Comparison of ENCODE assay signal across 20 cellular contexts in the genomic region with DNA sequence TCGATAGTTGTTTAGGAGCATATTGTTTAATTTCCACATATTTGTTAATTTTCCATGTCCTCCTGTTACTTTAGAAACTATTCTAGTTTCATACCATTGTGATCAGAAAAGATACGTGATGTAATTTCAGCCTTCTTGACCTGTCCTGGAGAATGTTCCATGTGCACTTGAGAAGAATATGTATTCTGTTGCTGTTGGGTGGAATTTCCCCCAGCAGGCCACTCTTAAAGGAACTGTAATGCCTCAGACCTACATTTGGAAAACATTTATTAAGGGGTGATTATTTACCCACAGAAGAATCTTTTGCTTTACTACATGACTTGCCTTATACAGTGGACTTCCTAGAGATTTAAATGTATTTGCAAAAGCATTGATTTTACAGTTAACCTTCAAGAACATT. TPM values are rescaled to one million over a fixed set of nuclear protein-coding genes. Genes with fewer than 3 reads are reported as not detected.
A peak's percentile ranks its signal among the peaks of the same experiment; 100 is the strongest.
DNase-seq lines count a peak whose midpoint lies in the region; ATAC-seq, FAIRE-seq and TF ChIP-seq lines count a peak whose summit lies in the region.
"Had no signal": no experiment of that assay in that cellular context is flagged by ENCODE, and none has a peak within 500 bp of the region (broad histone marks: within the 10 kb centered on the region; RNA-seq: fewer than 3 reads in every experiment).

No MANE protein-coding gene starts in this region.

- TF ChIP-seq EP300 in K562 (IDR thresholded peaks at IDR 0.05; ENCODE audit: low read length) = no peak

- peak overlapping the region; percentile 98 for H3K27ac Mint-ChIP-seq in stimulated activated memory B cell treated with anti-CD40 and anti-IgM and Interleukin-4, amounts not matched to agents 10 μg/mL and 1 μg/mL and 100 μg/mL, for 72 hours
- H3K27ac Mint-ChIP-seq: activated T-helper 2 cell treated with anti-CD3 and anti-CD28 coated beads, Interferon-gamma antibody, Interleukin-2, Interleukin-4, amounts not matched to agents 10 μg/mL and 5 μg/mL and 100 μg/mL, durations not matched to agents 14 hours and 24 hours and 36 hours; effector memory CD8-positive, alpha-beta T cell; T-helper 1 cell treated with Interleukin-12 subunit alpha and Interleukin-12 subunit beta and Interleukin-4 antibody, amounts not matched to agents 30 μg/mL and 1 μg/mL, for 36 hours had no signal

- H3K4me2 ChIP-seq in MM.1S (ENCODE audit: low read depth, low read length) (peak overlapping the region; percentile 76), K562 (ENCODE audit: insufficient read depth, low read length) (peak overlapping the region; percentile 86)

- peak overlapping the region; percentile 51 for H3K4me3 ChIP-seq in MM.1S (ENCODE audit: low read length)
- peak overlapping the region; percentile 22 for H3K4me3 ChIP-seq in K562
- no peak overlapping the region for H3K4me3 ChIP-seq in lower lobe of right lung
- no peak overlapping the region for H3K4me3 ChIP-seq in ascending aorta
- H3K4me3 ChIP-seq: right lobe of liver had no signal

- 21% methylated on average over 2 of the region's 2 CpGs for WGBS in K562 (ENCODE audit: insufficient coverage, low coverage, missing lambda C conversion rate)

- no peaks in the 10 kb centered on the region for H3K9me2 ChIP-seq in MM.1S (replicated peaks; ENCODE audit: insufficient read depth, low read length)

- ATAC-seq in K562 = peak; percentile 5; the same call in 1 of the 3 replicates
- peak in 1 of 2 donors; percentile 35 for ATAC-seq in lower lobe of right lung
- no peak for ATAC-seq in stimulated activated memory B cell treated with anti-CD40 and anti-IgM and Interleukin-4, amounts not matched to agents 10 μg/mL and 1 μg/mL and 100 μg/mL, for 72 hours
- ATAC-seq: effector memory CD8-positive, alpha-beta T cell; HCT116; right lobe of liver had no signal

- H3K79me2 ChIP-seq in MM.1S (ENCODE audit: low read length) = peaks cover 87% of the 10 kb centered on the region
- peaks cover 93% of the 10 kb centered on the region for H3K79me2 ChIP-seq in K562 (ENCODE audit: control insufficient read depth, insufficient read depth, low read length)

- DNase-seq in MM.1S (no peak), K562 (ENCODE audit: extremely low read depth in 1 of 4, low spot score in 3 of 4) (no peak), lower lobe of right lung (no peak), inferior parietal cortex (ENCODE audit: extremely low spot score) (no peak), ascending aorta (ENCODE audit: low spot score in 2 of 2) (no peak), NCI-H1436 treated with DMSO at 0.1 percent for 48 hours (lab: John Stamatoyannopoulos, UW) (no peak)
- DNase-seq in activated CD4-positive, alpha-beta T cell treated with anti-CD3 and anti-CD28 coated beads, Interleukin-2, amount 50 U/mL, for 4 hours = no peak
- DNase-seq: activated CD4-positive, CD25-positive, alpha-beta regulatory T cell; central memory CD4-positive, alpha-beta T cell; effector memory CD8-positive, alpha-beta T cell; hypothalamus; kidney glomerular epithelial cell; NCI-H1048; nucleus accumbens; right lobe of liver had no signal

- no TSS peak for BruUV-seq in K562 (replicated peaks; lab: Mats Ljungman, UMichigan)

- peak overlapping the region; percentile 46; the same call in 1 of the 2 replicates for H3K9ac ChIP-seq in MM.1S (ENCODE audit: low read length)
- peak overlapping the region in 1 of 2 experiments; percentile 70; a peak in 2 of 4 replicates for H3K9ac ChIP-seq in K562 (ENCODE audit: insufficient read depth in 1 of 2, low read depth in 2 of 2, low read length in 2 of 2)

- H3K36me3 ChIP-seq in MM.1S (replicated peaks; ENCODE audit: insufficient read depth, low read length) (no peaks in the 10 kb centered on the region), K562 (ENCODE audit: control insufficient read depth, insufficient read depth, low read length) (no peaks in the 10 kb centered on the region; the same call in 2 of the 3 replicates), lower lobe of right lung (no peaks in the 10 kb centered on the region), ascending aorta (no peaks in the 10 kb centered on the region)
- H3K36me3 ChIP-seq: right lobe of liver had no signal

- H3K36me3 Mint-ChIP-seq in stimulated activated memory B cell treated with anti-CD40 and anti-IgM and Interleukin-4, amounts not matched to agents 10 μg/mL and 1 μg/mL and 100 μg/mL, for 72 hours = peaks cover 6% of the 10 kb centered on the region

- no peaks in the 10 kb centered on the region for H3K27me3 Mint-ChIP-seq in stimulated activated memory B cell treated with anti-CD40 and anti-IgM and Interleukin-4, amounts not matched to agents 10 μg/mL and 1 μg/mL and 100 μg/mL, for 72 hours
- H3K27me3 Mint-ChIP-seq: effector memory CD8-positive, alpha-beta T cell had no signal

- FAIRE-seq in K562 (lab: Jason Lieb, UNC) = no peak
- FAIRE-seq: G401.6 had no signal

- H3K9me3 Mint-ChIP-seq in stimulated activated memory B cell treated with anti-CD40 and anti-IgM and Interleukin-4, amounts not matched to agents 10 μg/mL and 1 μg/mL and 100 μg/mL, for 72 hours = no peaks in the 10 kb centered on the region
- H3K9me3 Mint-ChIP-seq: activated T-helper 2 cell treated with anti-CD3 and anti-CD28 coated beads, Interferon-gamma antibody, Interleukin-2, Interleukin-4, amounts not matched to agents 10 μg/mL and 5 μg/mL and 100 μg/mL, durations not matched to agents 14 hours and 24 hours and 36 hours; effector memory CD8-positive, alpha-beta T cell; T-helper 1 cell treated with Interleukin-12 subunit alpha and Interleukin-12 subunit beta and Interleukin-4 antibody, amounts not matched to agents 30 μg/mL and 1 μg/mL, for 36 hours had no signal

- CTCF ChIA-PET in K562 (lab: Yijun Ruan, JAX; ENCODE audit: low intra/inter-chr PET ratio) = no interaction called here

- no peaks in the 10 kb centered on the region for H4K20me1 ChIP-seq in MM.1S (ENCODE audit: insufficient read depth, low read length)
- no peaks in the 10 kb centered on the region for H4K20me1 ChIP-seq in K562 (replicated peaks; ENCODE audit: control insufficient read depth, insufficient read depth, low read length)

- H3K27me3 ChIP-seq in MM.1S (replicated peaks; ENCODE audit: insufficient read depth, low read length) (no peaks in the 10 kb centered on the region), K562 (ENCODE audit: control insufficient read depth in 2 of 2, insufficient read depth in 2 of 2, low read length in 2 of 2) (no peaks in the 10 kb centered on the region), lower lobe of right lung (ENCODE audit: low read depth) (no peaks in the 10 kb centered on the region), ascending aorta (no peaks in the 10 kb centered on the region)
- H3K27me3 ChIP-seq: right lobe of liver had no signal

- TF ChIP-seq RAD21 in K562 (CRISPR knock-in tag; conservative IDR thresholded peaks at IDR 0.05 in 1 of 2, IDR thresholded peaks at IDR 0.05 in 1 of 2) = 0 out of 4 replicates have a peak, but pooled peaks of 1 of the 2 experiments have one; percentile 9

- H3K9me3 ChIP-seq in MM.1S (replicated peaks; ENCODE audit: insufficient read depth, low read length) (no peaks in the 10 kb centered on the region), K562 (replicated peaks; ENCODE audit: control insufficient read depth, insufficient read depth, low read depth, low read length) (no peaks in the 10 kb centered on the region), lower lobe of right lung (no peaks in the 10 kb centered on the region), ascending aorta (no peaks in the 10 kb centered on the region)
- H3K9me3 ChIP-seq: right lobe of liver had no signal

- peak overlapping the region; percentile 86; the same call in 1 of the 2 replicates for H3K27ac ChIP-seq in MM.1S (ENCODE audit: low read length)
- peak overlapping the region; percentile 86 for H3K27ac ChIP-seq in K562 (ENCODE audit: extremely low read depth, low read depth, low read length)
- peak overlapping the region; percentile 79 for H3K27ac ChIP-seq in lower lobe of right lung
- peak overlapping the region in 1 of 2 donors; percentile 77 for H3K27ac ChIP-seq in ascending aorta

- intact Hi-C loops in K562 (cut with micrococcal nuclease) = loop anchor here (5.0 kb wide), 1 partner anchor 52 kb away; no protein-coding TSS in a partner anchor
- intact Hi-C loops in lower lobe of right lung (cut with DNase I) = no loop called here
- intact Hi-C loops in ascending aorta (cut with DNase I) = loop anchor here (5.0 to 10.0 kb wide), 3 partner anchors 48 to 195 kb away; partner anchors contain the start of gene RANBP2

- H3K4me3 Mint-ChIP-seq in stimulated activated memory B cell treated with anti-CD40 and anti-IgM and Interleukin-4, amounts not matched to agents 10 μg/mL and 1 μg/mL and 100 μg/mL, for 72 hours = peak overlapping the region; percentile 82
- H3K4me3 Mint-ChIP-seq: effector memory CD8-positive, alpha-beta T cell; T-helper 1 cell treated with Interleukin-12 subunit alpha and Interleukin-12 subunit beta and Interleukin-4 antibody, amounts not matched to agents 30 μg/mL and 1 μg/mL, for 36 hours had no signal

- H3K9me1 ChIP-seq in K562 (ENCODE audit: control insufficient read depth, insufficient read depth, low read length) = no peaks in the 10 kb centered on the region

- H2AFZ ChIP-seq in MM.1S (ENCODE audit: low read length) (no peak overlapping the region), K562 (ENCODE audit: low read depth, low read length) (no peak overlapping the region)

- TF ChIP-seq POLR2A in K562 (conservative IDR thresholded peaks at IDR 0.05) = no peak

- H3K4me1 ChIP-seq in MM.1S (ENCODE audit: low read length) (peaks cover 64% of the 10 kb centered on the region), K562 (replicated peaks in 1 of 2; ENCODE audit: control insufficient read depth in 2 of 2, insufficient read depth in 2 of 2, low read length in 2 of 2) (peaks cover 20 to 61% of the 10 kb centered on the region in 2 experiments), lower lobe of right lung (peaks cover 74% of the 10 kb centered on the region), ascending aorta (peaks cover 14 to 51% of the 10 kb centered on the region in 2 donors)

- POLR2A ChIA-PET in K562 (lab: Yijun Ruan, JAX) = no interaction called here

- H3F3A ChIP-seq in MM.1S (ENCODE audit: insufficient read depth, low read length) = peaks cover 41% of the 10 kb centered on the region

- peaks cover 72% of the 10 kb centered on the region for H3K4me1 Mint-ChIP-seq in stimulated activated memory B cell treated with anti-CD40 and anti-IgM and Interleukin-4, amounts not matched to agents 10 μg/mL and 1 μg/mL and 100 μg/mL, for 72 hours

- no peak for TF ChIP-seq CTCF in MM.1S (IDR thresholded peaks at IDR 0.05; ENCODE audit: low read length)
- TF ChIP-seq CTCF in K562 (IDR thresholded peaks at IDR 0.05 in 2 of 3, conservative IDR thresholded peaks at IDR 0.05 in 1 of 3; ENCODE audit: insufficient read depth in 2 of 3, low read depth in 1 of 3, low read length in 3 of 3) = no peak
- TF ChIP-seq CTCF in lower lobe of right lung (IDR thresholded peaks at IDR 0.05) = no peak
- no peak for TF ChIP-seq CTCF in ascending aorta (IDR thresholded peaks at IDR 0.05)

- in situ Hi-C loops in K562 (cut with MboI) = loop anchor here (10.0 to 25.0 kb wide), 2 partner anchors 365 to 652 kb away; no protein-coding TSS in a partner anchor

RNA-seq across cellular contexts. Expression of gene LIMS1, which starts 55.5 kb away (rescaled TPM):
- total RNA-seq in K562 (2011; cell fraction: chromatin; rRNA removed; ENCODE audit: low replicate concordance) = 55.2 and 62.7 TPM in 2 replicates
- 33.2 and 44.6 TPM in 2 replicates for total RNA-seq in K562 (2011; cell fraction: nucleolus; rRNA removed)
- total RNA-seq in K562 (2011; cell fraction: nucleoplasm; rRNA removed) = 63.0 and 105 TPM in 2 replicates
- total RNA-seq in K562 (2014; rRNA removed) (104 and 112 TPM in 2 replicates), K562 (2014; rRNA removed; fragmentation: Illumina TruSeq; extraction: Trizol) (77.7 and 84.8 TPM in 2 replicates), K562 (2015; rRNA removed; fragmentation: Illumina TruSeq; extraction: Trizol) (53.2 and 57.7 TPM in 2 replicates), K562 (2021) (86.8 and 101 TPM in 2 replicates), lower lobe of right lung (85.5 TPM), ascending aorta (39.8 TPM)
- polyA plus RNA-seq in K562 (2011; rRNA removed) (94.6 and 134 TPM in 2 replicates), K562 (2014; fragmentation: Illumina TruSeq; extraction: Trizol) (87.3 and 98.5 TPM in 2 replicates), K562 (2014; fragmentation: Nextera tagmentation; extraction: Ambion mirVana) (10 to 100 TPM; 52.8 to 81.0 TPM), K562 (2014; rRNA removed) (59.6 and 66.6 TPM in 2 replicates)
- polyA plus RNA-seq in K562 (2011; cell fraction: cytosol; rRNA removed) = 104 and 114 TPM in 2 replicates
- polyA plus RNA-seq in K562 (2011; cell fraction: nucleus; rRNA removed) = 21.4 and 26.6 TPM in 2 replicates
- polyA plus RNA-seq in K562 (2012) = 76.8 and 98.5 TPM in 2 replicates
- polyA minus RNA-seq in K562 (2011; rRNA and poly(A)+ RNA removed) = 181 and 244 TPM in 2 replicates
- 71.3 and 74.7 TPM in 2 replicates for polyA minus RNA-seq in K562 (2011; cell fraction: cytosol; rRNA and poly(A)+ RNA removed)
- 20.7 and 31.4 TPM in 2 replicates for polyA minus RNA-seq in K562 (2011; cell fraction: nucleus; rRNA and poly(A)+ RNA removed)

Comparison
In these comparisons a context has a peak if more than half of its experiments do, and no peak if none do; other contexts are left out.
1. H3K4me3 ChIP-seq: peak in MM.1S (single experiment) and K562 (single experiment); none in lower lobe of right lung (single experiment) and ascending aorta (0 of 2).